ENCODE assay signal across 8 cellular contexts in the genomic region with DNA sequence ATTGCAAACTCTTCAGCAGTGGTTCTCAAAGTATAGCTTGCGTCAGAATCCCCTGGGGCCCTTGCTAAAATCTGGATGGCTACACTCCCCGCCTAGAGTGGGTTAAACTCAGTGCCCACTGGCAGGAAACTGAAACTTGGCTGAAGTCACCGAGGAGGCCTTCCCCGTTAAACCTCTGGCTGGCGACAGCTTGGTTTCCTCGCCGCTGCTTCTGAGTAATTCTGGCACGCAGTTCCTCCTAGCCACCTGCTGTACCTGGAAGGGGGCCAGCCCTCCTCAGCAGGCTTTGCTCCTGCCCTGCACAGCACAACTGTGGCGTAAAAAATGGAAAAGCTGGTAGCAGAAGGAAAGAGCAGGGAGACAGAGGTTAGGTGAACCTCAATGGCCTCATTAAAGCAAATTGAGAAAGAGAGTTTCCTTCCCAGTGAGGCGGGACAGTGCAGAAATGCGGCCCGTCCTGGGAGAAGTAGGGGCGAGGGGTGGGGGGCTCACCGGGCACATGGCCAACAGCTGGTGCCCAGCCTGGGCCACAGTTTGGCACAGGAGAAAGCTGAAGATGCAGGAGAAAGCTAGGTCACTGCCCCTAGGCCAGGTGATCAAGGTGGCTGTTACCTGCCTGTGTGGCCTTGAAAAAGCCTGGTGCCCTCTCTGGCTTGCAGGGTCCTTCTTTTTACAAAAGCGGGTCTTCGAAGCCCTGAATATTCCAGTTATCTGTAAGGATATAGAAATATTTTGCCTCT. TPM values are rescaled to one million over a fixed set of nuclear protein-coding genes. Genes with fewer than 3 reads are reported as not detected.
A peak's percentile ranks its signal among the peaks of the same experiment; 100 is the strongest.
DNase-seq lines count a peak whose midpoint lies in the region; ATAC-seq and TF ChIP-seq lines count a peak whose summit lies in the region.

No MANE protein-coding gene starts in this region.

- H3K9me3 ChIP-seq in BLaER1 (no peaks in the 10 kb centered on the region), gastroesophageal sphincter (no peaks in the 10 kb centered on the region), sigmoid colon (no peaks in the 10 kb centered on the region), mesenchymal stem cell (ENCODE audit: control insufficient read depth, low read length) (no peaks in the 10 kb centered on the region)

- TF ChIP-seq POLR2A in gastroesophageal sphincter (IDR thresholded peaks at IDR 0.05): no peak
- TF ChIP-seq POLR2A in sigmoid colon (IDR thresholded peaks at IDR 0.05): no peak

- DNase-seq in NCI-H510A treated with DMSO at 0.1 percent for 48 hours (lab: John Stamatoyannopoulos, UW): peak; percentile 66
- peak; percentile 65 for DNase-seq in activated T-helper 1 cell treated with anti-CD3 and anti-CD28 coated beads, Interleukin-12 subunit alpha, Interleukin-12 subunit beta, Interleukin-2, Interleukin-4 antibody, amounts not matched to agents 30 ng/mL and 10 ng/mL and 1 ng/mL, durations not matched to agents 14 hours and 24 hours and 36 hours (ENCODE audit: low spot score)
- DNase-seq in sigmoid colon: peak; percentile 89
- DNase-seq in mesenchymal stem cell: no peak

- no peak overlapping the region for H2BK120ac ChIP-seq in mesenchymal stem cell (ENCODE audit: low read depth, low read length)

- no peak overlapping the region for H3K23ac ChIP-seq in mesenchymal stem cell (ENCODE audit: low read length in 2 of 2)

- H3K4me2 ChIP-seq in BLaER1 (peak overlapping the region; percentile 99), mesenchymal stem cell (ENCODE audit: low read length, poor library complexity, severe bottlenecking) (no peak overlapping the region)

- H4K91ac ChIP-seq in mesenchymal stem cell (ENCODE audit: low read length): no peak overlapping the region

- H3K27ac ChIP-seq in BLaER1 (peak overlapping the region; percentile 94), gastroesophageal sphincter (peak overlapping the region in 3 of 4 donors; percentile 87 to 91 (median 89)), sigmoid colon (peak overlapping the region; percentile 52 to 90 (median 86)), mesenchymal stem cell (ENCODE audit: low read length, poor library complexity, severe bottlenecking) (no peak overlapping the region)

- intact Hi-C loops in activated T-helper 1 cell treated with anti-CD3 and anti-CD28 coated beads, Interleukin-12 subunit alpha, Interleukin-12 subunit beta, Interleukin-2, Interleukin-4 antibody, amounts not matched to agents 30 ng/mL and 10 ng/mL and 1 ng/mL, durations not matched to agents 14 hours and 24 hours and 36 hours (cut with micrococcal nuclease): loop anchor here (1.0 to 2.0 kb wide), 6 partner anchors 9 to 602 kb away; no protein-coding TSS in a partner anchor
- intact Hi-C loops in sigmoid colon (cut with DNase I): no loop called here

- 13 to 41% methylated on average over 6 to 8 of the region's 16 CpGs for WGBS in gastroesophageal sphincter (ENCODE audit: low coverage in 1 of 2), 2 donors
- WGBS in sigmoid colon, 2 donors: 14 to 18% methylated on average over 16 of the region's 16 CpGs
- WGBS in mesenchymal stem cell: 93% methylated on average over 14 of the region's 16 CpGs

- no peaks in the 10 kb centered on the region for H4K20me1 ChIP-seq in BLaER1

- no peaks in the 10 kb centered on the region for H3K79me1 ChIP-seq in mesenchymal stem cell (replicated peaks; ENCODE audit: low read length, poor library complexity, severe bottlenecking)

- no peak overlapping the region for H2AFZ ChIP-seq in mesenchymal stem cell (ENCODE audit: low read depth, low read length)

- H3K36me3 Mint-ChIP-seq in activated T-helper 1 cell treated with anti-CD3 and anti-CD28 coated beads, Interleukin-12 subunit alpha, Interleukin-12 subunit beta, Interleukin-2, Interleukin-4 antibody, amounts not matched to agents 30 ng/mL and 10 ng/mL and 1 ng/mL, durations not matched to agents 14 hours and 24 hours and 36 hours (ENCODE audit: low read depth): peaks cover 10% of the 10 kb centered on the region

- TF ChIP-seq CTCF in gastroesophageal sphincter (IDR thresholded peaks at IDR 0.05) (no peak), sigmoid colon (IDR thresholded peaks at IDR 0.05) (no peak)

- no peak overlapping the region for H2BK15ac ChIP-seq in mesenchymal stem cell (ENCODE audit: low read depth, poor library complexity, severe bottlenecking)

- no peak overlapping the region for H3K4ac ChIP-seq in mesenchymal stem cell (ENCODE audit: low read depth in 1 of 2, low read length in 2 of 2)

- H3K4me1 ChIP-seq in BLaER1: peaks cover 79% of the 10 kb centered on the region
- peaks cover 0 to 45% (median 26%) of the 10 kb centered on the region in 3 donors for H3K4me1 ChIP-seq in gastroesophageal sphincter
- H3K4me1 ChIP-seq in sigmoid colon: peaks cover 0 to 24% (median 17%) of the 10 kb centered on the region in 4 donors
- peaks cover 20% of the 10 kb centered on the region for H3K4me1 ChIP-seq in mesenchymal stem cell (ENCODE audit: control insufficient read depth, insufficient read depth, low read depth, low read length)

- H2AK5ac ChIP-seq in mesenchymal stem cell (ENCODE audit: low read length, severe bottlenecking): no peak overlapping the region

- H3K27ac Mint-ChIP-seq in activated T-helper 1 cell treated with anti-CD3 and anti-CD28 coated beads, Interleukin-12 subunit alpha, Interleukin-12 subunit beta, Interleukin-2, Interleukin-4 antibody, amounts not matched to agents 30 ng/mL and 10 ng/mL and 1 ng/mL, durations not matched to agents 14 hours and 24 hours and 36 hours: peak overlapping the region; percentile 98

- H2BK5ac ChIP-seq in mesenchymal stem cell (ENCODE audit: low read depth, low read length, poor library complexity, severe bottlenecking): no peak overlapping the region

- H3K9me3 Mint-ChIP-seq in activated T-helper 1 cell treated with anti-CD3 and anti-CD28 coated beads, Interleukin-12 subunit alpha, Interleukin-12 subunit beta, Interleukin-2, Interleukin-4 antibody, amounts not matched to agents 30 ng/mL and 10 ng/mL and 1 ng/mL, durations not matched to agents 14 hours and 24 hours and 36 hours: no peaks in the 10 kb centered on the region

- peak overlapping the region; percentile 96 for H3K4me3 Mint-ChIP-seq in activated T-helper 1 cell treated with anti-CD3 and anti-CD28 coated beads, Interleukin-12 subunit alpha, Interleukin-12 subunit beta, Interleukin-2, Interleukin-4 antibody, amounts not matched to agents 30 ng/mL and 10 ng/mL and 1 ng/mL, durations not matched to agents 14 hours and 24 hours and 36 hours

- H4K8ac ChIP-seq in mesenchymal stem cell (ENCODE audit: low read length): no peak overlapping the region

- H3K18ac ChIP-seq in mesenchymal stem cell (ENCODE audit: low read depth in 1 of 2, low read length in 2 of 2): no peak overlapping the region

- H3K36me3 ChIP-seq in BLaER1 (no peaks in the 10 kb centered on the region), gastroesophageal sphincter (no peaks in the 10 kb centered on the region), sigmoid colon (no peaks in the 10 kb centered on the region), mesenchymal stem cell (ENCODE audit: control insufficient read depth in 1 of 2, insufficient read depth in 2 of 2, low read depth in 1 of 2, low read length in 2 of 2) (no peaks in the 10 kb centered on the region)

- H3K9ac ChIP-seq in BLaER1 (peak overlapping the region; percentile 90), mesenchymal stem cell (ENCODE audit: low read length) (no peak overlapping the region)

- H3K4me1 Mint-ChIP-seq in activated T-helper 1 cell treated with anti-CD3 and anti-CD28 coated beads, Interleukin-12 subunit alpha, Interleukin-12 subunit beta, Interleukin-2, Interleukin-4 antibody, amounts not matched to agents 30 ng/mL and 10 ng/mL and 1 ng/mL, durations not matched to agents 14 hours and 24 hours and 36 hours (ENCODE audit: low read depth): peaks cover 91% of the 10 kb centered on the region

- no peaks in the 10 kb centered on the region for H3K27me3 Mint-ChIP-seq in activated T-helper 1 cell treated with anti-CD3 and anti-CD28 coated beads, Interleukin-12 subunit alpha, Interleukin-12 subunit beta, Interleukin-2, Interleukin-4 antibody, amounts not matched to agents 30 ng/mL and 10 ng/mL and 1 ng/mL, durations not matched to agents 14 hours and 24 hours and 36 hours (ENCODE audit: insufficient read depth)

- H3K14ac ChIP-seq in mesenchymal stem cell (ENCODE audit: low read length in 2 of 2): no peak overlapping the region

- TF ChIP-seq EP300 in gastroesophageal sphincter (IDR thresholded peaks at IDR 0.05) (no peak), sigmoid colon (IDR thresholded peaks at IDR 0.05) (no peak)

- ATAC-seq in GM18909 (IDR thresholded peaks at IDR 0.05; ENCODE audit: poor library complexity, unreplicated experiment) (peak; percentile 63), HG03097 (IDR thresholded peaks at IDR 0.05; ENCODE audit: low FRiP score, unreplicated experiment) (peak; percentile 66), gastroesophageal sphincter (peak; percentile 60)

- H3K4me3 ChIP-seq in BLaER1: peak overlapping the region; percentile 71
- H3K4me3 ChIP-seq in gastroesophageal sphincter: peak overlapping the region in 1 of 2 donors; percentile 6
- no peak overlapping the region for H3K4me3 ChIP-seq in sigmoid colon
- no peak overlapping the region for H3K4me3 ChIP-seq in mesenchymal stem cell (ENCODE audit: insufficient read depth in 1 of 2, low read depth in 1 of 2, low read length in 2 of 2)

- H3K27me3 ChIP-seq in BLaER1 (no peaks in the 10 kb centered on the region), gastroesophageal sphincter (no peaks in the 10 kb centered on the region), sigmoid colon (no peaks in the 10 kb centered on the region), mesenchymal stem cell (ENCODE audit: control insufficient read depth in 1 of 2, insufficient read depth in 1 of 2, low read length in 2 of 2) (peaks cover 18 to 57% of the 10 kb centered on the region in 2 experiments)

- no peak overlapping the region for H2BK12ac ChIP-seq in mesenchymal stem cell (ENCODE audit: low read length in 2 of 2)

RNA-seq across cellular contexts. Expression of gene ALOX5, which starts 46.6 kb away (rescaled TPM):
- 2.9 and 3.1 TPM in 2 replicates for total RNA-seq in activated T-helper 1 cell treated with anti-CD3 and anti-CD28 coated beads, Interleukin-12 subunit alpha, Interleukin-12 subunit beta, Interleukin-2, Interleukin-4 antibody, amounts not matched to agents 30 ng/mL and 10 ng/mL and 1 ng/mL, durations not matched to agents 14 hours and 24 hours and 36 hours
- total RNA-seq in gastroesophageal sphincter (10 to 100 TPM; 13.7 to 46.4 (median 17.9) TPM), sigmoid colon (10 to 100 TPM; 18.8 to 31.9 (median 24.2) TPM)
- 10 to 100 TPM in 1 of 3 donors, 1 to 10 TPM in 2; 7.2 to 24.2 (median 8.4) TPM for polyA plus RNA-seq in sigmoid colon
- polyA plus RNA-seq in mesenchymal stem cell (2013, experiment 1 of 2): not detected
- polyA plus RNA-seq in mesenchymal stem cell (2013, experiment 2 of 2): not detected
